Comparison of ENCODE assay signal across 33 cellular contexts in the genomic region with DNA sequence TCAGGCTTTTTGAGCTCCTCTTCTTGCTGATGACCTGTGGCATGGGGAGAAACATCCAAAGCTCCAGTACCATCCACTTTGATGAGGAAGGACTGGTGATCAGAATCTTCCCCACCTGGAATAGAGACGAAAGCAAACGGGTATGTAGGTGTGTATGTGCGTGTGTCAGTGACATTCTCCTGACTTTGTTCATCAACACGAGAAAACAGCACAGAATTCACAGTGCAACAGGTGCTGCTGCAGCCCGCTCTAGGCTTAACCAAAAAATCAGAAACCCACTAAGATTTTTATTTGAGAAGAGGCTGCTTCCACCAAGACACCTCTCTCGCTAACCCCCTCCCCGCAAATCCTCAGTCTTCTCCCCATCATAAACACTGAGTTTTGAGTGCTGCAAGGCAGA.
"Had no signal": no experiment of that assay in that cellular context is flagged by ENCODE, and none has a peak within 500 bp of the region (broad histone marks: within the 10 kb centered on the region; RNA-seq: fewer than 3 reads in every experiment).

No MANE protein-coding gene starts in this region.

- H3K27ac ChIP-seq: body of pancreas, breast epithelium, cardiac muscle cell, coronary artery, epithelial cell of prostate, WERI-Rb-1 had no signal

- H3K4me3 ChIP-seq: body of pancreas, breast epithelium, cardiac muscle cell, coronary artery had no signal

- H3K4me3 Mint-ChIP-seq: activated B cell treated with CpG ODN at 0.5 μM for 24 hours; activated CD8-positive, alpha-beta T cell treated with anti-CD3 and anti-CD28 coated beads for 36 hours; activated naive CD8-positive, alpha-beta T cell; activated T-cell treated with anti-CD3 and anti-CD28 coated beads, Interleukin-2, amount 50 U/mL, for 4 hours; activated T-helper 17 cell treated with anti-CD3 and anti-CD28 coated beads, Interleukin-2, amount 50 U/mL, for 72 hours; dendritic cell treated with granulocyte-macrophage colony-stimulating factor and Interleukin-4, amounts not matched to agents 40 ng/mL and 50 ng/mL, for 4 days; T-helper 17 cell; T-helper 2 cell treated with Interferon-gamma antibody and Interleukin-4, amounts not matched to agents 5 μg/mL and 100 μg/mL, for 36 hours had no signal

- DNase-seq: activated B cell treated with CpG ODN at 0.5 μM for 24 hours; activated CD4-positive, alpha-beta T cell treated with anti-CD3 and anti-CD28 coated beads for 48 hours; activated CD4-positive, alpha-beta T cell treated with anti-CD3 and anti-CD28 coated beads, Interleukin-2, amount 50 U/mL, for 1 hour; activated CD4-positive, alpha-beta T cell treated with anti-CD3 and anti-CD28 coated beads, Interleukin-2, amount 50 U/mL, for 48 hours; activated CD8-positive, alpha-beta memory T cell treated with anti-CD3 and anti-CD28 coated beads for 24 hours; activated CD8-positive, alpha-beta T cell treated with anti-CD3 and anti-CD28 coated beads for 36 hours; activated effector memory CD4-positive, alpha-beta T cell treated with Interleukin-2 at 50 U/mL for 16 hours; activated gamma-delta T cell treated with Interleukin-2 at 50 U/mL for 16 hours; activated naive CD4-positive, alpha-beta T cell treated with anti-CD3 and anti-CD28 coated beads, Interleukin-2, amount 50 U/mL, for 16 hours; activated naive CD4-positive, alpha-beta T cell treated with Interleukin-2 at 50 U/mL for 16 hours; activated T-cell treated with anti-CD3 and anti-CD28 coated beads, Interleukin-2, amount 50 U/mL, for 4 hours; amygdala; aorta; body of pancreas; central memory CD4-positive, alpha-beta T cell; cerebellar nuclear complex; effector CD4-positive, alpha-beta T cell; foreskin fibroblast; head of caudate nucleus; T-helper 1 cell; T-helper 17 cell; T1000; WERI-Rb-1 had no signal

- H3K27ac Mint-ChIP-seq: activated B cell treated with CpG ODN at 0.5 μM for 24 hours; activated CD8-positive, alpha-beta T cell treated with anti-CD3 and anti-CD28 coated beads for 36 hours; activated naive CD8-positive, alpha-beta T cell; activated T-helper 17 cell treated with anti-CD3 and anti-CD28 coated beads, Interleukin-2, amount 50 U/mL, for 72 hours; dendritic cell treated with granulocyte-macrophage colony-stimulating factor and Interleukin-4, amounts not matched to agents 40 ng/mL and 50 ng/mL, for 4 days; T-helper 17 cell; T-helper 2 cell treated with Interferon-gamma antibody and Interleukin-4, amounts not matched to agents 5 μg/mL and 100 μg/mL, for 36 hours had no signal

- H3K4me1 Mint-ChIP-seq: activated T-helper 17 cell treated with anti-CD3 and anti-CD28 coated beads, Interleukin-2, amount 50 U/mL, for 72 hours had no signal

- H3K36me3 ChIP-seq: breast epithelium, cardiac muscle cell, WERI-Rb-1 had no signal

- H3K4me1 ChIP-seq: breast epithelium had no signal

- ATAC-seq: activated CD4-positive, CD25-positive, alpha-beta regulatory T cell treated with anti-CD3 and anti-CD28 coated beads, Interleukin-2, amount 50 U/mL, for 24 hours; activated CD8-positive, alpha-beta T cell treated with anti-CD3 and anti-CD28 coated beads for 36 hours; activated T-cell treated with anti-CD3 and anti-CD28 coated beads, Interleukin-2, amount 50 U/mL, for 4 hours; activated T-helper 17 cell treated with anti-CD3 and anti-CD28 coated beads, Interleukin-2, amount 50 U/mL, for 72 hours; body of pancreas; esophagus mucosa; T-helper 17 cell had no signal

- H3K36me3 Mint-ChIP-seq: activated naive CD8-positive, alpha-beta T cell had no signal

- H3K27me3 ChIP-seq: body of pancreas, breast epithelium, cardiac muscle cell had no signal

- H3K9me3 ChIP-seq: body of pancreas, breast epithelium had no signal

- H3K9me3 Mint-ChIP-seq: activated B cell treated with CpG ODN at 0.5 μM for 24 hours; activated CD8-positive, alpha-beta T cell treated with anti-CD3 and anti-CD28 coated beads for 36 hours; activated T-cell treated with anti-CD3 and anti-CD28 coated beads, Interleukin-2, amount 50 U/mL, for 4 hours; activated T-helper 17 cell treated with anti-CD3 and anti-CD28 coated beads, Interleukin-2, amount 50 U/mL, for 72 hours; dendritic cell treated with granulocyte-macrophage colony-stimulating factor and Interleukin-4, amounts not matched to agents 40 ng/mL and 50 ng/mL, for 4 days; T-helper 2 cell treated with Interferon-gamma antibody and Interleukin-4, amounts not matched to agents 5 μg/mL and 100 μg/mL, for 36 hours had no signal
